26 cellular contexts compared by ENCODE assay signal in the genomic region with DNA sequence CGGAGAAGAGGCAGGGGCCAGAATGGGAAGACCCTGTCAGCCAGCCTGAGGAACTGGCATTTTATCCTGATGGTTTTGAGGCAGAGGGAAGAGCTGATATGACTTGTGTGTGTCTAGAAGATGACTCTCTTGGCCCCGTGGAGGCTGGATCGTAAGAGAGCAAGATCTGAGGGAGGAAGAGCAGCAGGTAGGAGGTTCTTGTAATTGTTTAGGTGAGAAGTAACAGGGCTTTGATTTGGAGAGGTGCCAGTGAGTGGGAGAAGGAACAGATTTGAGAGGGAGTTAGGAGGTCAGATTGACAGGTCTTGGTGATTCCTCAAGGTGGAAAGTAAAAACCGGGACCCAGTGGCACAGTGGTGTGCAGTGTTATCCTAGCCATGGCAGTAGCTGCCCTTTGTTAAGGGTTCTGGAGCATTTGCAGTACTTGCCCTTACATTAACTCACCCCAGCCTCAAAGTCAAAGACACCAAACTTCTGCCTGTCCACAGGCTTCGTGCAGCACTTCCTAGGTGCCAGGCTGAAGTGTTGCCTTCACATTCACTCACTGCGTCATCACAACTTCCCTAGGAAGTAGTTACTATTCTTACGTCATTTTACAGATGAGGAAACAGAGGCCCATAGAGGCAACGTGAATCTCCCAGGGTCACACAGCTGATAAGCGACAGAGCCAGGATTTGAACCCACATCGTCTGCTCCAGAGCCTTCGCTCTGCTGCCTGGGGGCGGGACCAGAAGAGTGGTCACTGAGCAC. TPM values are rescaled to one million over a fixed set of nuclear protein-coding genes. Genes with fewer than 3 reads are reported as not detected.
A peak's percentile ranks its signal among the peaks of the same experiment; 100 is the strongest.
DNase-seq lines count a peak whose midpoint lies in the region; ATAC-seq and TF ChIP-seq lines count a peak whose summit lies in the region.
"Had no signal": no experiment of that assay in that cellular context is flagged by ENCODE, and none has a peak within 500 bp of the region (broad histone marks: within the 10 kb centered on the region; RNA-seq: fewer than 3 reads in every experiment).

No MANE protein-coding gene starts in this region.

- ATAC-seq in central memory CD8-positive, alpha-beta T cell (replicated peaks; ENCODE audit: extremely low read depth, poor library complexity, severe bottlenecking): no peak
- ATAC-seq: K562; stimulated activated memory B cell treated with anti-CD40 and anti-IgM and Interleukin-4, amounts not matched to agents 10 μg/mL and 1 μg/mL and 100 μg/mL, for 72 hours had no signal

- H3K9me3 Mint-ChIP-seq in central memory CD8-positive, alpha-beta T cell: no peaks in the 10 kb centered on the region
- H3K9me3 Mint-ChIP-seq in nephron progenitor cell: peaks cover 62% of the 10 kb centered on the region
- H3K9me3 Mint-ChIP-seq: activated CD4-positive, alpha-beta T cell treated with anti-CD3 and anti-CD28 coated beads, Interleukin-2, amount 10 ng/mL, durations not matched to agents 7 days and 5 days; activated naive CD4-positive, alpha-beta T cell treated with anti-CD3 and anti-CD28 coated beads, Interleukin-2, amount 50 U/mL, for 72 hours; stimulated activated memory B cell treated with anti-CD40 and anti-IgM and Interleukin-4, amounts not matched to agents 10 μg/mL and 1 μg/mL and 100 μg/mL, for 72 hours had no signal

- H3K4me1 Mint-ChIP-seq in central memory CD8-positive, alpha-beta T cell: peaks cover 35% of the 10 kb centered on the region
- H3K4me1 Mint-ChIP-seq in nephron progenitor cell: peaks cover 22% of the 10 kb centered on the region

- peak overlapping the region; percentile 88 for H3K27ac Mint-ChIP-seq in central memory CD8-positive, alpha-beta T cell (ENCODE audit: low read depth)
- peak overlapping the region; percentile 46 for H3K27ac Mint-ChIP-seq in nephron progenitor cell
- H3K27ac Mint-ChIP-seq: activated CD4-positive, alpha-beta T cell treated with anti-CD3 and anti-CD28 coated beads, Interleukin-2, amount 10 ng/mL, durations not matched to agents 7 days and 5 days; activated naive CD4-positive, alpha-beta T cell treated with anti-CD3 and anti-CD28 coated beads, Interleukin-2, amount 50 U/mL, for 72 hours; stimulated activated memory B cell treated with anti-CD40 and anti-IgM and Interleukin-4, amounts not matched to agents 10 μg/mL and 1 μg/mL and 100 μg/mL, for 72 hours had no signal

- H3K27me3 Mint-ChIP-seq in central memory CD8-positive, alpha-beta T cell: no peaks in the 10 kb centered on the region
- peaks cover 3% of the 10 kb centered on the region for H3K27me3 Mint-ChIP-seq in nephron progenitor cell (ENCODE audit: low read depth, poor library complexity)

- peaks cover 13% of the 10 kb centered on the region for H3K36me3 Mint-ChIP-seq in central memory CD8-positive, alpha-beta T cell (ENCODE audit: insufficient read depth)
- peaks cover 5% of the 10 kb centered on the region for H3K36me3 Mint-ChIP-seq in nephron progenitor cell (ENCODE audit: low read depth)
- H3K36me3 Mint-ChIP-seq: activated naive CD4-positive, alpha-beta T cell treated with anti-CD3 and anti-CD28 coated beads, Interleukin-2, amount 50 U/mL, for 72 hours; stimulated activated memory B cell treated with anti-CD40 and anti-IgM and Interleukin-4, amounts not matched to agents 10 μg/mL and 1 μg/mL and 100 μg/mL, for 72 hours had no signal

- H3K27ac ChIP-seq in HL-60 (replicated peaks): peak overlapping the region; percentile 33
- H3K27ac ChIP-seq: heart left ventricle, PC-9, thoracic aorta, vagina had no signal

- H3K27me3 ChIP-seq in HL-60 (ENCODE audit: insufficient read depth, poor library complexity, severe bottlenecking): no peaks in the 10 kb centered on the region
- H3K27me3 ChIP-seq: vagina had no signal

- peak overlapping the region; percentile 1 for H3K4me3 Mint-ChIP-seq in central memory CD8-positive, alpha-beta T cell
- H3K4me3 Mint-ChIP-seq in nephron progenitor cell: no peak overlapping the region
- H3K4me3 Mint-ChIP-seq: activated CD4-positive, alpha-beta T cell treated with anti-CD3 and anti-CD28 coated beads, Interleukin-2, amount 10 ng/mL, durations not matched to agents 7 days and 5 days; stimulated activated memory B cell treated with anti-CD40 and anti-IgM and Interleukin-4, amounts not matched to agents 10 μg/mL and 1 μg/mL and 100 μg/mL, for 72 hours had no signal

- TF ChIP-seq CTCF in HL-60 (IDR thresholded peaks at IDR 0.05; ENCODE audit: insufficient read depth, low read length) (no peak), nephron progenitor cell (IDR thresholded peaks at IDR 0.05) (no peak)

- peak; percentile 57 for DNase-seq in CD1c-positive myeloid dendritic cell (ENCODE audit: extremely low spot score)
- DNase-seq in HL-60 (ENCODE audit: low read depth in 1 of 2, low spot score in 1 of 2): peak in 1 of 2 experiments; percentile 44
- no peak for DNase-seq in central memory CD8-positive, alpha-beta T cell (ENCODE audit: low spot score in 2 of 2)
- no peak for DNase-seq in nephron progenitor cell
- no peak for DNase-seq in ureter (ENCODE audit: low spot score)
- DNase-seq in stimulated activated CD4-positive, alpha-beta T cell treated with anti-CD3 and anti-CD28 coated beads, Interleukin-2, amount 100 ng/mL, for 48 hours: no peak
- no peak for DNase-seq in occipital lobe (lab: John Stamatoyannopoulos, UW)
- DNase-seq: activated CD4-positive, alpha-beta T cell treated with anti-CD3 and anti-CD28 coated beads, Interleukin-2, amount 10 ng/mL, durations not matched to agents 7 days and 5 days; GDM1; heart left ventricle; MM.1S; NCI-H1694 treated with DMSO at 0.1 percent for 48 hours; NCI-H2171; NCI-H524; PC-9; SHP77; stimulated activated CD4-positive, alpha-beta T cell treated with anti-CD3 and anti-CD28 coated beads, Interleukin-1b, Interleukin-23, amount 100 ng/mL, for 48 hours; T-helper 1 cell; WERI-Rb-1 had no signal

- H3K4me3 ChIP-seq in HL-60 (replicated peaks; ENCODE audit: insufficient read depth, low read length): no peak overlapping the region
- H3K4me3 ChIP-seq: heart left ventricle, K562, lung, PC-9, thoracic aorta, vagina had no signal

RNA-seq across cellular contexts. Expression of a gene that starts 23.7 kb away (rescaled TPM):
- total RNA-seq in ureter (9.8 TPM), occipital lobe (3.4 TPM)
- total RNA-seq: HT-29, K562, PC-9 had no signal
